9 cellular contexts compared by ENCODE assay signal in genomic region chr7:136114966-136115762, GRCh38.
DNase-seq lines count a peak whose midpoint lies in the region; ATAC-seq and TF ChIP-seq lines count a peak whose summit lies in the region.
"Had no signal": no experiment of that assay in that cellular context is flagged by ENCODE, and none has a peak within 500 bp of the region (broad histone marks: within the 10 kb centered on the region; RNA-seq: fewer than 3 reads in every experiment).

No MANE protein-coding gene starts in this region.

- H3K4me3 Mint-ChIP-seq in activated CD8-positive, alpha-beta T cell treated with anti-CD3 and anti-CD28 coated beads for 36 hours = no peak overlapping the region
- H3K4me3 Mint-ChIP-seq in neural progenitor cell = peak overlapping the region; percentile 42
- no peak overlapping the region for H3K4me3 Mint-ChIP-seq in stimulated activated memory B cell treated with anti-CD40 and anti-IgM and Interleukin-4, amounts not matched to agents 10 μg/mL and 1 μg/mL and 100 μg/mL, for 72 hours
- H3K4me3 Mint-ChIP-seq: IgD-negative memory B cell had no signal

- H2AFZ ChIP-seq in fibroblast of lung (ENCODE audit: low read length) (no peak overlapping the region), neural progenitor cell (replicated peaks) (no peak overlapping the region)

- no peaks in the 10 kb centered on the region for H3K4me1 Mint-ChIP-seq in activated CD8-positive, alpha-beta T cell treated with anti-CD3 and anti-CD28 coated beads for 36 hours (ENCODE audit: low read depth)
- H3K4me1 Mint-ChIP-seq in neural progenitor cell = no peaks in the 10 kb centered on the region
- no peaks in the 10 kb centered on the region for H3K4me1 Mint-ChIP-seq in stimulated activated memory B cell treated with anti-CD40 and anti-IgM and Interleukin-4, amounts not matched to agents 10 μg/mL and 1 μg/mL and 100 μg/mL, for 72 hours

- no peaks in the 10 kb centered on the region for H3K79me2 ChIP-seq in fibroblast of lung (ENCODE audit: control insufficient read depth, insufficient read depth, low read length)
- H3K79me2 ChIP-seq in neural progenitor cell (ENCODE audit: low read depth) = no peaks in the 10 kb centered on the region

- H3K36me3 ChIP-seq in fibroblast of lung (ENCODE audit: control insufficient read depth, insufficient read depth, low read length) = no peaks in the 10 kb centered on the region
- no peaks in the 10 kb centered on the region for H3K36me3 ChIP-seq in neural progenitor cell

- intact Hi-C loops in activated CD8-positive, alpha-beta T cell treated with anti-CD3 and anti-CD28 coated beads for 36 hours (cut with micrococcal nuclease) = no loop called here

- H3K4me2 ChIP-seq in fibroblast of lung (ENCODE audit: extremely low read depth, insufficient read depth, low read length) = no peak overlapping the region
- no peak overlapping the region for H3K4me2 ChIP-seq in neural progenitor cell

- H4K20me1 ChIP-seq in fibroblast of lung (ENCODE audit: control insufficient read depth, extremely low read depth, insufficient read depth, low read length) (no peaks in the 10 kb centered on the region), neural progenitor cell (ENCODE audit: low read depth) (no peaks in the 10 kb centered on the region)

- H3K4me3 ChIP-seq in AG04450 (ENCODE audit: low read depth, low read length) = no peak overlapping the region
- no peak overlapping the region for H3K4me3 ChIP-seq in fibroblast of lung (replicated peaks in 1 of 4; ENCODE audit: control extremely low read depth in 1 of 4, insufficient read depth in 1 of 4, low read depth in 3 of 4, low read length in 4 of 4)
- no peak overlapping the region for H3K4me3 ChIP-seq in neural progenitor cell

- H3K27me3 Mint-ChIP-seq in activated CD8-positive, alpha-beta T cell treated with anti-CD3 and anti-CD28 coated beads for 36 hours = no peaks in the 10 kb centered on the region
- H3K27me3 Mint-ChIP-seq in neural progenitor cell (ENCODE audit: insufficient read depth, low read depth) = no peaks in the 10 kb centered on the region
- H3K27me3 Mint-ChIP-seq in stimulated activated memory B cell treated with anti-CD40 and anti-IgM and Interleukin-4, amounts not matched to agents 10 μg/mL and 1 μg/mL and 100 μg/mL, for 72 hours = no peaks in the 10 kb centered on the region
- H3K27me3 Mint-ChIP-seq: IgD-negative memory B cell had no signal

- ATAC-seq in GM18498 (IDR thresholded peaks at IDR 0.05; ENCODE audit: unreplicated experiment) (peak; percentile 99), HG02678 (IDR thresholded peaks at IDR 0.05; ENCODE audit: unreplicated experiment) (peak; percentile 99)
- peak; percentile 95 for ATAC-seq in activated CD8-positive, alpha-beta T cell treated with anti-CD3 and anti-CD28 coated beads for 36 hours
- ATAC-seq in stimulated activated memory B cell treated with anti-CD40 and anti-IgM and Interleukin-4, amounts not matched to agents 10 μg/mL and 1 μg/mL and 100 μg/mL, for 72 hours = no peak

- POLR2A ChIA-PET in AG04450 (lab: Yijun Ruan, JAX) = no interaction called here
- POLR2A ChIA-PET in activated CD8-positive, alpha-beta T cell treated with anti-CD3 and anti-CD28 coated beads for 36 hours (lab: Charles Lee) = no interaction called here

- H3K9ac ChIP-seq in fibroblast of lung (ENCODE audit: insufficient read depth, low read length) = no peak overlapping the region
- no peak overlapping the region for H3K9ac ChIP-seq in neural progenitor cell

- no peaks in the 10 kb centered on the region for H3K27me3 ChIP-seq in AG04450 (ENCODE audit: control insufficient read depth, insufficient read depth, low read length)
- H3K27me3 ChIP-seq in fibroblast of lung (ENCODE audit: control insufficient read depth, insufficient read depth, low read length) = no peaks in the 10 kb centered on the region
- no peaks in the 10 kb centered on the region for H3K27me3 ChIP-seq in neural progenitor cell

- CTCF ChIA-PET in AG04450 (lab: Charles Lee) = interaction anchor here (0.6 to 2.3 kb wide), 21 partner anchors 9 to 1511 kb away, joined by 3 to 13 read pairs (median 4); no protein-coding TSS in a partner anchor
- CTCF ChIA-PET in activated CD8-positive, alpha-beta T cell treated with anti-CD3 and anti-CD28 coated beads for 36 hours (lab: Charles Lee) = interaction anchor here (0.7 to 2.6 kb wide), 21 partner anchors 9 to 468 kb away, joined by 3 to 10 read pairs (median 4); no protein-coding TSS in a partner anchor

- peaks cover 6% of the 10 kb centered on the region for H3K9me3 Mint-ChIP-seq in activated CD8-positive, alpha-beta T cell treated with anti-CD3 and anti-CD28 coated beads for 36 hours
- H3K9me3 Mint-ChIP-seq in neural progenitor cell = peaks cover 18% of the 10 kb centered on the region
- no peaks in the 10 kb centered on the region for H3K9me3 Mint-ChIP-seq in stimulated activated memory B cell treated with anti-CD40 and anti-IgM and Interleukin-4, amounts not matched to agents 10 μg/mL and 1 μg/mL and 100 μg/mL, for 72 hours

- H3F3A ChIP-seq in neural progenitor cell (ENCODE audit: low read depth) = no peaks in the 10 kb centered on the region

- DNase-seq in AG04450 (ENCODE audit: low read depth, low spot score) (peak; percentile 20), NAMALWA (ENCODE audit: low spot score) (peak; percentile 73), fibroblast of lung (ENCODE audit: low read depth in 2 of 2) (peak; percentile 31 to 62), neural progenitor cell (ENCODE audit: low spot score) (peak; percentile 67)
- DNase-seq in activated CD8-positive, alpha-beta T cell treated with anti-CD3 and anti-CD28 coated beads for 36 hours = peak; percentile 73

- H3K27ac ChIP-seq in AG04450 (ENCODE audit: low read depth, low read length) (no peak overlapping the region), fibroblast of lung (ENCODE audit: insufficient read depth, low read length) (no peak overlapping the region), neural progenitor cell (no peak overlapping the region)

- H3K4me1 ChIP-seq in fibroblast of lung (ENCODE audit: control insufficient read depth, extremely low read depth, insufficient read depth, low read length) (no peaks in the 10 kb centered on the region), neural progenitor cell (no peaks in the 10 kb centered on the region)

- H3K9me3 ChIP-seq in AG04450 (ENCODE audit: control insufficient read depth, insufficient read depth, low read length) (no peaks in the 10 kb centered on the region), fibroblast of lung (ENCODE audit: control insufficient read depth, insufficient read depth, low read depth, low read length) (no peaks in the 10 kb centered on the region), neural progenitor cell (ENCODE audit: low read depth) (no peaks in the 10 kb centered on the region)

- H3K36me3 Mint-ChIP-seq in activated CD8-positive, alpha-beta T cell treated with anti-CD3 and anti-CD28 coated beads for 36 hours (ENCODE audit: low read depth) = no peaks in the 10 kb centered on the region
- H3K36me3 Mint-ChIP-seq in neural progenitor cell = no peaks in the 10 kb centered on the region
- H3K36me3 Mint-ChIP-seq in stimulated activated memory B cell treated with anti-CD40 and anti-IgM and Interleukin-4, amounts not matched to agents 10 μg/mL and 1 μg/mL and 100 μg/mL, for 72 hours = peaks cover 22% of the 10 kb centered on the region

- TF ChIP-seq CTCF in AG04450 (IDR thresholded peaks at IDR 0.05; ENCODE audit: low read depth, low read length) (peak; percentile 79), fibroblast of lung (conservative IDR thresholded peaks at IDR 0.05 in 1 of 2, IDR thresholded peaks at IDR 0.05 in 1 of 2; ENCODE audit: low read depth in 1 of 2, low read length in 2 of 2) (peak; percentile 57 to 86), neural progenitor cell (IDR thresholded peaks at IDR 0.05) (peak; percentile 72)
- TF ChIP-seq CTCF in activated CD8-positive, alpha-beta T cell treated with anti-CD3 and anti-CD28 coated beads for 36 hours (IDR thresholded peaks at IDR 0.05) = peak; percentile 83

- no peak overlapping the region for H3K27ac Mint-ChIP-seq in activated CD8-positive, alpha-beta T cell treated with anti-CD3 and anti-CD28 coated beads for 36 hours
- no peak overlapping the region for H3K27ac Mint-ChIP-seq in neural progenitor cell
- no peak overlapping the region for H3K27ac Mint-ChIP-seq in stimulated activated memory B cell treated with anti-CD40 and anti-IgM and Interleukin-4, amounts not matched to agents 10 μg/mL and 1 μg/mL and 100 μg/mL, for 72 hours
- H3K27ac Mint-ChIP-seq: IgD-negative memory B cell had no signal

Comparison
In these comparisons a context has a peak if more than half of its experiments do, and no peak if none do; other contexts are left out.
1. DNase-seq: peak in every context shown above with its lines; median percentile 73 in NAMALWA; 73 in activated CD8-positive, alpha-beta T cell treated with anti-CD3 and anti-CD28 coated beads for 36 hours; 67 in neural progenitor cell; 46 in fibroblast of lung; 20 in AG04450.